ENCODE assay signal across 25 cellular contexts in genomic region chr10:11796439-11796838, GRCh38. TPM values are rescaled to one million over a fixed set of nuclear protein-coding genes. Genes with fewer than 3 reads are reported as not detected.
"Had no signal": no experiment of that assay in that cellular context is flagged by ENCODE, and none has a peak within 500 bp of the region (broad histone marks: within the 10 kb centered on the region; RNA-seq: fewer than 3 reads in every experiment).

No MANE protein-coding gene starts in this region.

- H3K4me1 Mint-ChIP-seq: activated CD4-positive, alpha-beta memory T cell treated with anti-CD3 and anti-CD28 coated beads, Interleukin-2, amount 10 ng/mL, durations not matched to agents 7 days and 5 days; activated CD4-positive, alpha-beta T cell treated with anti-CD3 and anti-CD28 coated beads for 36 hours had no signal

- DNase-seq: activated CD4-positive, alpha-beta memory T cell treated with anti-CD3 and anti-CD28 coated beads, Interleukin-2, amount 10 ng/mL, durations not matched to agents 7 days and 5 days; activated CD4-positive, alpha-beta T cell treated with anti-CD3 and anti-CD28 coated beads for 36 hours; activated CD4-positive, alpha-beta T cell treated with anti-CD3 and anti-CD28 coated beads, Interleukin-2, amount 50 U/mL, for 1 hour; activated CD4-positive, CD25-positive, alpha-beta regulatory T cell; activated gamma-delta T cell treated with Interleukin-2 at 50 U/mL for 16 hours; activated naive CD4-positive, alpha-beta T cell treated with anti-CD3 and anti-CD28 coated beads, Interleukin-2, amount 50 U/mL, for 16 hours; activated T-cell treated with anti-CD3 and anti-CD28 coated beads, Interleukin-2, amount 50 U/mL, for 72 hours; MM.1S; NCI-H1105; NCI-H1436 treated with DMSO at 0.1 percent for 48 hours; NCI-H187; NCI-H2081; NCI-H510A treated with DMSO at 0.1 percent for 48 hours; NCI-H69; NK-92 treated with Interleukin-12 subunit alpha and Interleukin-12 subunit beta, amount 100 ng/mL, for 24 hours; OCI-M1; RPMI8226; SK-N-SH; T-helper 1 cell had no signal

- H3K36me3 ChIP-seq: breast epithelium had no signal

- H3K4me3 Mint-ChIP-seq: activated CD4-positive, alpha-beta memory T cell treated with anti-CD3 and anti-CD28 coated beads, Interleukin-2, amount 10 ng/mL, durations not matched to agents 7 days and 5 days; activated CD4-positive, alpha-beta T cell treated with anti-CD3 and anti-CD28 coated beads for 36 hours; activated T-cell treated with anti-CD3 and anti-CD28 coated beads, Interleukin-2, amount 50 U/mL, for 72 hours had no signal

- H3K27ac Mint-ChIP-seq: activated CD4-positive, alpha-beta memory T cell treated with anti-CD3 and anti-CD28 coated beads, Interleukin-2, amount 10 ng/mL, durations not matched to agents 7 days and 5 days; activated CD4-positive, alpha-beta T cell treated with anti-CD3 and anti-CD28 coated beads for 36 hours; activated T-cell treated with anti-CD3 and anti-CD28 coated beads, Interleukin-2, amount 50 U/mL, for 72 hours; activated T-helper 2 cell treated with anti-CD3 and anti-CD28 coated beads, Interferon-gamma antibody, Interleukin-2, Interleukin-4, amounts not matched to agents 10 μg/mL and 5 μg/mL and 100 μg/mL, durations not matched to agents 14 hours and 24 hours and 36 hours had no signal

- H3K27ac ChIP-seq: breast epithelium, VCaP had no signal

- H3K4me2 ChIP-seq: SK-N-SH had no signal

- H3K27me3 Mint-ChIP-seq: activated CD4-positive, alpha-beta memory T cell treated with anti-CD3 and anti-CD28 coated beads, Interleukin-2, amount 10 ng/mL, durations not matched to agents 7 days and 5 days; activated CD4-positive, alpha-beta T cell treated with anti-CD3 and anti-CD28 coated beads for 36 hours had no signal

- H3K9ac ChIP-seq: SK-N-SH had no signal

- ATAC-seq: activated CD4-positive, alpha-beta T cell treated with anti-CD3 and anti-CD28 coated beads for 36 hours; activated T-cell treated with anti-CD3 and anti-CD28 coated beads, Interleukin-2, amount 50 U/mL, for 72 hours; Panc1; Right ventricle myocardium inferior had no signal

- H3K9me3 ChIP-seq: breast epithelium, SK-N-SH had no signal

- H3K9me3 Mint-ChIP-seq: activated CD4-positive, alpha-beta memory T cell treated with anti-CD3 and anti-CD28 coated beads, Interleukin-2, amount 10 ng/mL, durations not matched to agents 7 days and 5 days had no signal

- H3K4me1 ChIP-seq: breast epithelium had no signal

- H3K4me3 ChIP-seq: breast epithelium had no signal

- H3K27me3 ChIP-seq: breast epithelium had no signal

RNA-seq across cellular contexts. Expression of gene ECHDC3, which starts 54.3 kb away (rescaled TPM):
- total RNA-seq: activated CD4-positive, alpha-beta memory T cell treated with anti-CD3 and anti-CD28 coated beads, Interleukin-2, amount 10 ng/mL, durations not matched to agents 7 days and 5 days; activated T-helper 2 cell treated with anti-CD3 and anti-CD28 coated beads, Interferon-gamma antibody, Interleukin-2, Interleukin-4, amounts not matched to agents 10 μg/mL and 5 μg/mL and 100 μg/mL, durations not matched to agents 14 hours and 24 hours and 36 hours; T-helper 2 cell treated with Interferon-gamma antibody and Interleukin-4, amounts not matched to agents 100 ng/mL and 5 ng/mL, for 36 hours had no signal
